ENCODE assay signal across 8 cellular contexts in genomic region chr2:234308814-234309195, GRCh38.
DNase-seq lines count a peak whose midpoint lies in the region; ATAC-seq, FAIRE-seq and TF ChIP-seq lines count a peak whose summit lies in the region.

No MANE protein-coding gene starts in this region.

- H3K9me3 Mint-ChIP-seq in CD14-positive monocyte = peaks cover 2 to 14% (median 4%) of the 10 kb centered on the region in 7 donors
- H3K9me3 Mint-ChIP-seq in IgD-negative memory B cell = peaks cover 0 to 3% (median 0%) of the 10 kb centered on the region in 3 donors
- peaks cover 15% of the 10 kb centered on the region for H3K9me3 Mint-ChIP-seq in activated T-cell treated with anti-CD3 and anti-CD28 coated beads, Interleukin-2, amount 50 U/mL, for 24 hours
- peaks cover 7 to 10% of the 10 kb centered on the region in 2 donors for H3K9me3 Mint-ChIP-seq in stimulated activated naive B cell treated with anti-CD40 and anti-IgM and Interleukin-4, amounts not matched to agents 10 μg/mL and 1 μg/mL and 100 μg/mL, for 72 hours

- peaks cover 35% of the 10 kb centered on the region for H3K4me1 Mint-ChIP-seq in CD14-positive monocyte
- H3K4me1 Mint-ChIP-seq in IgD-negative memory B cell = peaks cover 15 to 17% (median 16%) of the 10 kb centered on the region in 3 donors
- peaks cover 57% of the 10 kb centered on the region for H3K4me1 Mint-ChIP-seq in activated T-cell treated with anti-CD3 and anti-CD28 coated beads, Interleukin-2, amount 50 U/mL, for 24 hours (ENCODE audit: low read depth)
- H3K4me1 Mint-ChIP-seq in stimulated activated naive B cell treated with anti-CD40 and anti-IgM and Interleukin-4, amounts not matched to agents 10 μg/mL and 1 μg/mL and 100 μg/mL, for 72 hours = peaks cover 32 to 46% of the 10 kb centered on the region in 2 donors

- peaks cover 2 to 16% (median 10%) of the 10 kb centered on the region in 3 donors for H3K27me3 Mint-ChIP-seq in CD14-positive monocyte (ENCODE audit: low read depth in 3 of 3)
- peaks cover 24% of the 10 kb centered on the region for H3K27me3 Mint-ChIP-seq in IgD-negative memory B cell
- no peaks in the 10 kb centered on the region for H3K27me3 Mint-ChIP-seq in activated T-cell treated with anti-CD3 and anti-CD28 coated beads, Interleukin-2, amount 50 U/mL, for 24 hours
- peaks cover 28 to 33% of the 10 kb centered on the region in 2 donors for H3K27me3 Mint-ChIP-seq in stimulated activated naive B cell treated with anti-CD40 and anti-IgM and Interleukin-4, amounts not matched to agents 10 μg/mL and 1 μg/mL and 100 μg/mL, for 72 hours

- peak; percentile 87 for ATAC-seq in GM21381 (IDR thresholded peaks at IDR 0.05; ENCODE audit: unreplicated experiment)
- peak; percentile 95 to 96 for ATAC-seq in stimulated activated naive B cell treated with anti-CD40 and anti-IgM and Interleukin-4, amounts not matched to agents 10 μg/mL and 1 μg/mL and 100 μg/mL, for 72 hours (replicated peaks)

- H3K27ac Mint-ChIP-seq in CD14-positive monocyte = peak overlapping the region; percentile 89 to 98 (median 96)
- peak overlapping the region; percentile 34 to 89 (median 42) for H3K27ac Mint-ChIP-seq in IgD-negative memory B cell
- peak overlapping the region; percentile 97 for H3K27ac Mint-ChIP-seq in activated T-cell treated with anti-CD3 and anti-CD28 coated beads, Interleukin-2, amount 50 U/mL, for 24 hours
- peak overlapping the region; percentile 97 for H3K27ac Mint-ChIP-seq in stimulated activated naive B cell treated with anti-CD40 and anti-IgM and Interleukin-4, amounts not matched to agents 10 μg/mL and 1 μg/mL and 100 μg/mL, for 72 hours

- H3K4me3 ChIP-seq in foreskin fibroblast (ENCODE audit: low read depth in 1 of 2, low read length in 2 of 2) = no peak overlapping the region

- TF ChIP-seq CTCF in CD14-positive monocyte (IDR thresholded peaks at IDR 0.05) (no peak), foreskin fibroblast (IDR thresholded peaks at IDR 0.05; ENCODE audit: low read depth, low read length) (no peak)

- peak; percentile 89 for DNase-seq in CD14-positive monocyte (ENCODE audit: low spot score)
- DNase-seq in activated T-cell treated with anti-CD3 and anti-CD28 coated beads, Interleukin-2, amount 50 U/mL, for 24 hours = peak; percentile 68
- peak; percentile 87 for DNase-seq in stimulated activated naive B cell treated with anti-CD40 and anti-IgM and Interleukin-4, amounts not matched to agents 10 μg/mL and 1 μg/mL and 100 μg/mL, for 72 hours
- no peak for DNase-seq in foreskin fibroblast
- no peak for DNase-seq in GOT3 (lab: John Stamatoyannopoulos, UW)

- intact Hi-C loops in CD14-positive monocyte (cut with micrococcal nuclease) = loop anchor here (1.0 to 5.0 kb wide), 5 partner anchors 16 to 188 kb away; partner anchors contain the start of gene ARL4C (in 1 of the 2)

- peaks cover 5% of the 10 kb centered on the region in 2 donors for H3K36me3 Mint-ChIP-seq in CD14-positive monocyte
- peaks cover 2% of the 10 kb centered on the region for H3K36me3 Mint-ChIP-seq in IgD-negative memory B cell
- peaks cover 7% of the 10 kb centered on the region for H3K36me3 Mint-ChIP-seq in activated T-cell treated with anti-CD3 and anti-CD28 coated beads, Interleukin-2, amount 50 U/mL, for 24 hours (ENCODE audit: low read depth)
- peaks cover 8 to 12% of the 10 kb centered on the region in 2 donors for H3K36me3 Mint-ChIP-seq in stimulated activated naive B cell treated with anti-CD40 and anti-IgM and Interleukin-4, amounts not matched to agents 10 μg/mL and 1 μg/mL and 100 μg/mL, for 72 hours

- H3K4me3 Mint-ChIP-seq in CD14-positive monocyte = peak overlapping the region in 1 of 2 donors; percentile 47
- peak overlapping the region in 2 of 4 donors; percentile 29 to 73 for H3K4me3 Mint-ChIP-seq in IgD-negative memory B cell
- peak overlapping the region; percentile 39 for H3K4me3 Mint-ChIP-seq in activated T-cell treated with anti-CD3 and anti-CD28 coated beads, Interleukin-2, amount 50 U/mL, for 24 hours
- peak overlapping the region; percentile 10 to 55 for H3K4me3 Mint-ChIP-seq in stimulated activated naive B cell treated with anti-CD40 and anti-IgM and Interleukin-4, amounts not matched to agents 10 μg/mL and 1 μg/mL and 100 μg/mL, for 72 hours

- peak; percentile 24 for FAIRE-seq in islet of Langerhans (lab: Jason Lieb, UNC)

Comparison
In these comparisons a context has a peak if more than half of its experiments do, and no peak if none do; other contexts are left out.
1. DNase-seq: peak in CD14-positive monocyte (single experiment), activated T-cell treated with anti-CD3 and anti-CD28 coated beads, Interleukin-2, amount 50 U/mL, for 24 hours (single experiment) and stimulated activated naive B cell treated with anti-CD40 and anti-IgM and Interleukin-4, amounts not matched to agents 10 μg/mL and 1 μg/mL and 100 μg/mL, for 72 hours (single experiment); none in foreskin fibroblast (0 of 2) and GOT3 (single experiment).
2. H3K27ac Mint-ChIP-seq: peak in every context shown above with its lines; median percentile 97 in activated T-cell treated with anti-CD3 and anti-CD28 coated beads, Interleukin-2, amount 50 U/mL, for 24 hours; 97 in stimulated activated naive B cell treated with anti-CD40 and anti-IgM and Interleukin-4, amounts not matched to agents 10 μg/mL and 1 μg/mL and 100 μg/mL, for 72 hours; 96 in CD14-positive monocyte; 42 in IgD-negative memory B cell.